24 cellular contexts compared by ENCODE assay signal in genomic region chr1:235227414-235227813, GRCh38.
"Had no signal": no experiment of that assay in that cellular context is flagged by ENCODE, and none has a peak within 500 bp of the region (broad histone marks: within the 10 kb centered on the region; RNA-seq: fewer than 3 reads in every experiment).

No MANE protein-coding gene starts in this region.

- H3K27ac ChIP-seq: colonic mucosa, dorsolateral prefrontal cortex, esophagus squamous epithelium, gastrocnemius medialis, right lobe of liver, skin epidermis, testis, upper lobe of left lung, WERI-Rb-1 had no signal

- H3K27me3 Mint-ChIP-seq: activated CD4-positive, alpha-beta T cell treated with anti-CD3 and anti-CD28 coated beads, Interleukin-2, amount 10 ng/mL, durations not matched to agents 7 days and 5 days; activated CD8-positive, alpha-beta T cell treated with anti-CD3 and anti-CD28 coated beads for 36 hours; activated T-helper 17 cell treated with anti-CD3 and anti-CD28 coated beads, Interleukin-2, amount 50 U/mL, for 72 hours; central memory CD8-positive, alpha-beta T cell; effector memory CD8-positive, alpha-beta T cell; stimulated activated naive B cell treated with anti-CD40 and anti-IgM and Interleukin-4, amounts not matched to agents 10 μg/mL and 1 μg/mL and 100 μg/mL, for 72 hours had no signal

- H3K27ac Mint-ChIP-seq: activated T-helper 17 cell treated with anti-CD3 and anti-CD28 coated beads, Interleukin-2, amount 50 U/mL, for 72 hours; stimulated activated naive B cell treated with anti-CD40 and anti-IgM and Interleukin-4, amounts not matched to agents 10 μg/mL and 1 μg/mL and 100 μg/mL, for 72 hours had no signal

- H3K4me1 Mint-ChIP-seq: nephron progenitor cell had no signal

- H3K27me3 ChIP-seq: colonic mucosa, dorsolateral prefrontal cortex, esophagus squamous epithelium, gastrocnemius medialis, right lobe of liver, testis, upper lobe of left lung had no signal

- H3K4me1 ChIP-seq: colonic mucosa, esophagus squamous epithelium, gastrocnemius medialis, right lobe of liver, testis, upper lobe of left lung had no signal

- H3K4me3 Mint-ChIP-seq: activated CD4-positive, alpha-beta T cell treated with anti-CD3 and anti-CD28 coated beads, Interleukin-2, amount 10 ng/mL, durations not matched to agents 7 days and 5 days; activated CD8-positive, alpha-beta T cell treated with anti-CD3 and anti-CD28 coated beads for 36 hours; activated T-helper 17 cell treated with anti-CD3 and anti-CD28 coated beads, Interleukin-2, amount 50 U/mL, for 72 hours; central memory CD8-positive, alpha-beta T cell; effector memory CD8-positive, alpha-beta T cell; nephron progenitor cell; stimulated activated naive B cell treated with anti-CD40 and anti-IgM and Interleukin-4, amounts not matched to agents 10 μg/mL and 1 μg/mL and 100 μg/mL, for 72 hours had no signal

- H3K9me3 Mint-ChIP-seq: activated CD4-positive, alpha-beta T cell treated with anti-CD3 and anti-CD28 coated beads, Interleukin-2, amount 10 ng/mL, durations not matched to agents 7 days and 5 days; activated CD8-positive, alpha-beta T cell treated with anti-CD3 and anti-CD28 coated beads for 36 hours; activated naive CD4-positive, alpha-beta T cell treated with anti-CD3 and anti-CD28 coated beads, Interleukin-2, amount 50 U/mL, for 72 hours; activated T-helper 17 cell treated with anti-CD3 and anti-CD28 coated beads, Interleukin-2, amount 50 U/mL, for 72 hours; central memory CD8-positive, alpha-beta T cell; effector memory CD8-positive, alpha-beta T cell; nephron progenitor cell; stimulated activated naive B cell treated with anti-CD40 and anti-IgM and Interleukin-4, amounts not matched to agents 10 μg/mL and 1 μg/mL and 100 μg/mL, for 72 hours had no signal

- H3K9me3 ChIP-seq: colonic mucosa, esophagus squamous epithelium, gastrocnemius medialis, right lobe of liver, testis, upper lobe of left lung had no signal

- DNase-seq: activated CD4-positive, alpha-beta T cell treated with anti-CD3 and anti-CD28 coated beads, Interleukin-2, amount 10 ng/mL, durations not matched to agents 7 days and 5 days; activated CD4-positive, CD25-positive, alpha-beta regulatory T cell treated with anti-CD3 and anti-CD28 coated beads, Interleukin-2, amount 50 U/mL, for 72 hours; activated CD8-positive, alpha-beta T cell treated with anti-CD3 and anti-CD28 coated beads for 36 hours; colonic mucosa; dorsolateral prefrontal cortex; effector memory CD8-positive, alpha-beta T cell; esophagus squamous epithelium; gastrocnemius medialis; hippocampal formation; nephron progenitor cell; nucleus accumbens; right lobe of liver; stimulated activated CD4-positive, alpha-beta T cell treated with anti-CD3 and anti-CD28 coated beads, Interleukin-15, amount 100 ng/mL, for 24 hours; stimulated activated CD4-positive, alpha-beta T cell treated with anti-CD3 and anti-CD28 coated beads, Interleukin-2, amount 100 ng/mL, for 48 hours; stimulated activated CD8-positive, alpha-beta memory T cell treated with anti-CD3 and anti-CD28 coated beads, Interleukin-4, amount 100 ng/mL, for 48 hours; stimulated activated naive B cell treated with anti-CD40 and anti-IgM and Interleukin-4, amounts not matched to agents 10 μg/mL and 1 μg/mL and 100 μg/mL, for 72 hours; SW 1271; testis; upper lobe of left lung; WERI-Rb-1 had no signal

- H3K4me3 ChIP-seq: colonic mucosa, dorsolateral prefrontal cortex, esophagus squamous epithelium, gastrocnemius medialis, right lobe of liver, skin epidermis, testis, upper lobe of left lung had no signal

- ATAC-seq: activated CD8-positive, alpha-beta T cell treated with anti-CD3 and anti-CD28 coated beads for 36 hours; activated naive CD4-positive, alpha-beta T cell treated with anti-CD3 and anti-CD28 coated beads, Interleukin-2, amount 50 U/mL, for 72 hours; activated T-helper 17 cell treated with anti-CD3 and anti-CD28 coated beads, Interleukin-2, amount 50 U/mL, for 72 hours; effector memory CD8-positive, alpha-beta T cell; gastrocnemius medialis; right lobe of liver; stimulated activated naive B cell treated with anti-CD40 and anti-IgM and Interleukin-4, amounts not matched to agents 10 μg/mL and 1 μg/mL and 100 μg/mL, for 72 hours had no signal
